In genomic region chr20:53741726-53742028, GRCh38 we compare ENCODE assay signal across 22 cellular contexts.
A peak's percentile ranks its signal among the peaks of the same experiment; 100 is the strongest.
DNase-seq lines count a peak whose midpoint lies in the region; ATAC-seq, FAIRE-seq and TF ChIP-seq lines count a peak whose summit lies in the region.
"Had no signal": no experiment of that assay in that cellular context is flagged by ENCODE, and none has a peak within 500 bp of the region (broad histone marks: within the 10 kb centered on the region; RNA-seq: fewer than 3 reads in every experiment).

No MANE protein-coding gene starts in this region.

- H3K23ac ChIP-seq in H1 (ENCODE audit: insufficient read length) = no peak overlapping the region

- H3K14ac ChIP-seq in H1 (ENCODE audit: insufficient read length) = no peak overlapping the region

- H3K4me3 Mint-ChIP-seq in activated naive CD8-positive, alpha-beta T cell treated with anti-CD3 and anti-CD28 coated beads, Interleukin-2, amount 10 ng/mL, durations not matched to agents 7 days and 5 days = peak overlapping the region; percentile 28
- no peak overlapping the region for H3K4me3 Mint-ChIP-seq in activated naive CD8-positive, alpha-beta T cell treated with anti-CD3 and anti-CD28 coated beads for 36 hours
- H3K4me3 Mint-ChIP-seq: endodermal cell had no signal

- CTCF ChIA-PET in H1 (lab: Charles Lee; ENCODE audit: partially characterized antibody) = interaction anchor here (0.6 to 1.3 kb wide), 5 partner anchors 126 to 200 kb away, joined by 3 read pairs; no protein-coding TSS in a partner anchor

- no peak overlapping the region for H2BK120ac ChIP-seq in H1 (replicated peaks; ENCODE audit: low read depth, low read length)

- H3K27ac Mint-ChIP-seq in activated naive CD8-positive, alpha-beta T cell treated with anti-CD3 and anti-CD28 coated beads, Interleukin-2, amount 10 ng/mL, durations not matched to agents 7 days and 5 days = no peak overlapping the region
- H3K27ac Mint-ChIP-seq in activated naive CD8-positive, alpha-beta T cell treated with anti-CD3 and anti-CD28 coated beads for 36 hours = no peak overlapping the region

- H3K79me2 ChIP-seq in OCI-LY1 (ENCODE audit: insufficient read depth, low read length) (no peaks in the 10 kb centered on the region), H1 (ENCODE audit: control insufficient read depth in 1 of 2, insufficient read depth in 2 of 2, low read length in 2 of 2) (no peaks in the 10 kb centered on the region)

- no peaks in the 10 kb centered on the region for H3K9me3 Mint-ChIP-seq in activated naive CD8-positive, alpha-beta T cell treated with anti-CD3 and anti-CD28 coated beads, Interleukin-2, amount 10 ng/mL, durations not matched to agents 7 days and 5 days
- H3K9me3 Mint-ChIP-seq in activated naive CD8-positive, alpha-beta T cell treated with anti-CD3 and anti-CD28 coated beads for 36 hours = no peaks in the 10 kb centered on the region
- H3K9me3 Mint-ChIP-seq: activated T-helper 1 cell treated with anti-CD3 and anti-CD28 coated beads, Interleukin-12 subunit alpha, Interleukin-12 subunit beta, Interleukin-2, Interleukin-4 antibody, amounts not matched to agents 30 ng/mL and 10 ng/mL and 1 ng/mL, durations not matched to agents 14 hours and 24 hours and 36 hours; endodermal cell had no signal

- no peak for TF ChIP-seq POLR2A in H1 (IDR thresholded peaks at IDR 0.05; ENCODE audit: control extremely low read depth in 1 of 2, low read depth in 2 of 2, low read length in 2 of 2)

- H4K5ac ChIP-seq in H1 (ENCODE audit: insufficient read length, low read depth, low read length) = peak overlapping the region; percentile 35

- H3K4me1 Mint-ChIP-seq in activated naive CD8-positive, alpha-beta T cell treated with anti-CD3 and anti-CD28 coated beads, Interleukin-2, amount 10 ng/mL, durations not matched to agents 7 days and 5 days = peaks cover 38% of the 10 kb centered on the region
- peaks cover 47% of the 10 kb centered on the region for H3K4me1 Mint-ChIP-seq in activated naive CD8-positive, alpha-beta T cell treated with anti-CD3 and anti-CD28 coated beads for 36 hours

- TF ChIP-seq CTCF in OCI-LY1 (IDR thresholded peaks at IDR 0.05; ENCODE audit: low read length) (no peak), H1 (IDR thresholded peaks at IDR 0.05; ENCODE audit: control extremely low read depth in 1 of 3, insufficient read depth in 1 of 3, low read depth in 1 of 3, low read length in 3 of 3) (no peak)

- peaks cover 64% of the 10 kb centered on the region for H3K4me1 ChIP-seq in OCI-LY1 (ENCODE audit: insufficient read depth, low read length, severe bottlenecking)
- peaks cover 23 to 37% (median 33%) of the 10 kb centered on the region in 4 experiments for H3K4me1 ChIP-seq in H1 (replicated peaks in 1 of 4; ENCODE audit: control insufficient read depth in 3 of 4, insufficient read depth in 4 of 4, low read length in 3 of 4)
- peaks cover 3 to 7% of the 10 kb centered on the region in 2 donors for H3K4me1 ChIP-seq in small intestine (ENCODE audit: control insufficient read depth in 2 of 2, insufficient read depth in 1 of 2, low read depth in 1 of 2, low read length in 1 of 2)

- DNase-seq in activated naive CD8-positive, alpha-beta T cell treated with anti-CD3 and anti-CD28 coated beads, Interleukin-2, amount 10 ng/mL, durations not matched to agents 7 days and 5 days = no peak
- DNase-seq in activated naive CD8-positive, alpha-beta T cell treated with anti-CD3 and anti-CD28 coated beads for 36 hours = no peak
- DNase-seq in H1 (ENCODE audit: low read depth in 1 of 2, low spot score in 2 of 2) = no peak
- DNase-seq in kidney tubule cell (ENCODE audit: low spot score) = no peak
- DNase-seq in left cardiac atrium = no peak
- DNase-seq in cardiac septum (ENCODE audit: low spot score) = no peak
- DNase-seq in small intestine = no peak
- DNase-seq: activated CD4-positive, CD25-positive, alpha-beta regulatory T cell treated with anti-CD3 and anti-CD28 coated beads, Interleukin-2, amount 50 U/mL, for 72 hours; body of pancreas; C1 segment of cervical spinal cord; endodermal cell; left ventricle myocardium inferior; NCI-H1694; NCI-H748 treated with DMSO at 0.1 percent for 48 hours; nucleus accumbens; substantia nigra; T1000 had no signal

- H2BK12ac ChIP-seq in H1 (ENCODE audit: low read depth, low read length) = no peak overlapping the region

- no peaks in the 10 kb centered on the region for H3K27me3 Mint-ChIP-seq in activated naive CD8-positive, alpha-beta T cell treated with anti-CD3 and anti-CD28 coated beads, Interleukin-2, amount 10 ng/mL, durations not matched to agents 7 days and 5 days
- no peaks in the 10 kb centered on the region for H3K27me3 Mint-ChIP-seq in activated naive CD8-positive, alpha-beta T cell treated with anti-CD3 and anti-CD28 coated beads for 36 hours
- H3K27me3 Mint-ChIP-seq: activated naive CD8-positive, alpha-beta T cell had no signal

- H2AFZ ChIP-seq in OCI-LY1 (ENCODE audit: low read length) (no peak overlapping the region), H1 (ENCODE audit: low read length) (no peak overlapping the region)

- WGBS in H1 (ENCODE audit: extremely low coverage in 1 of 2, insufficient coverage in 1 of 2, insufficient read length in 1 of 2, insufficient replicate concordance in 2 of 2, low coverage in 1 of 2, low lambda C conversion rate in 2 of 2, missing lambda C conversion rate in 1 of 2), 2 experiments = 91% methylated on average over 3 of the region's 3 CpGs; no CpG with 5 or more reads in 1 of the 2 experiments
- 95 to 99% (median 99%) methylated on average over 3 of the region's 3 CpGs for WGBS in small intestine, 3 donors

- H3K36me3 ChIP-seq in OCI-LY1 (ENCODE audit: insufficient read depth, low read length) (no peaks in the 10 kb centered on the region), H1 (ENCODE audit: control insufficient read depth in 2 of 4, insufficient read depth in 4 of 4, low read length in 3 of 4) (no peaks in the 10 kb centered on the region), small intestine (ENCODE audit: control insufficient read depth in 2 of 2, insufficient read depth in 2 of 2, low read length in 2 of 2) (no peaks in the 10 kb centered on the region)
- H3K36me3 ChIP-seq: left ventricle myocardium inferior had no signal

- H4K8ac ChIP-seq in H1 (ENCODE audit: extremely low read depth, insufficient read depth, low read length) = no peak overlapping the region

- no peak overlapping the region for H2BK20ac ChIP-seq in H1 (ENCODE audit: low read length)

- 0 out of 2 replicates have a peak, but pooled peaks cover 5% of the 10 kb centered on the region for H3F3A ChIP-seq in OCI-LY1 (ENCODE audit: insufficient read depth, low read length)

- H3K36me3 Mint-ChIP-seq in activated naive CD8-positive, alpha-beta T cell treated with anti-CD3 and anti-CD28 coated beads, Interleukin-2, amount 10 ng/mL, durations not matched to agents 7 days and 5 days = no peaks in the 10 kb centered on the region
- no peaks in the 10 kb centered on the region for H3K36me3 Mint-ChIP-seq in activated naive CD8-positive, alpha-beta T cell treated with anti-CD3 and anti-CD28 coated beads for 36 hours
- H3K36me3 Mint-ChIP-seq: activated naive CD8-positive, alpha-beta T cell had no signal

- H2BK15ac ChIP-seq in H1 (ENCODE audit: low read length) = no peak overlapping the region

- no peak overlapping the region for H3K4me3 ChIP-seq in OCI-LY1 (ENCODE audit: low read depth, low read length, poor library complexity, severe bottlenecking)
- H3K4me3 ChIP-seq in H1 (ENCODE audit: extremely low read depth in 1 of 4, insufficient read depth in 2 of 4, low read depth in 3 of 4, low read length in 4 of 4) = no peak overlapping the region
- H3K4me3 ChIP-seq in small intestine (ENCODE audit: low read depth in 1 of 2, low read length in 2 of 2) = no peak overlapping the region
- H3K4me3 ChIP-seq: body of pancreas, left ventricle myocardium inferior had no signal

- H3K23me2 ChIP-seq in H1 (ENCODE audit: low read depth, low read length) = no peaks in the 10 kb centered on the region

- no peak overlapping the region for H3K56ac ChIP-seq in H1 (replicated peaks; ENCODE audit: insufficient read length, low read depth, low read length)

- intact Hi-C loops in left cardiac atrium (cut with DNase I) (no loop called here), cardiac septum (cut with DNase I) (no loop called here)

- no peak for TF ChIP-seq EP300 in H1 (IDR thresholded peaks at IDR 0.05; ENCODE audit: borderline replicate concordance in 1 of 2, low read depth in 2 of 2, low read length in 2 of 2)

- H3K27ac ChIP-seq in OCI-LY1 (ENCODE audit: low read depth, low read length, poor library complexity, severe bottlenecking) (peak overlapping the region; percentile 95), H1 (ENCODE audit: low read depth, low read length) (no peak overlapping the region), small intestine (ENCODE audit: low read depth in 1 of 2, low read length in 1 of 2) (no peak overlapping the region)
- H3K27ac ChIP-seq: KMS-11, left ventricle myocardium inferior had no signal

- no peak overlapping the region for H2AK5ac ChIP-seq in H1 (ENCODE audit: low read depth, low read length)

- POLR2A ChIA-PET in activated naive CD8-positive, alpha-beta T cell treated with anti-CD3 and anti-CD28 coated beads, Interleukin-2, amount 10 ng/mL, durations not matched to agents 7 days and 5 days (lab: Charles Lee) = interaction anchor here (0.7 to 1.1 kb wide), 3 partner anchors 13 to 137 kb away, joined by 3 to 8 read pairs (median 4); no protein-coding TSS in a partner anchor
- POLR2A ChIA-PET in H1 (lab: Charles Lee; ENCODE audit: partially characterized antibody) = interaction anchor here (2.0 kb wide), 1 partner anchor 11 kb away, joined by 6 read pairs; no protein-coding TSS in a partner anchor

- no peak for FAIRE-seq in H1 (lab: Jason Lieb, UNC)
- no peak for FAIRE-seq in small intestine (lab: Jason Lieb, UNC)
- FAIRE-seq: colon had no signal

- H4K91ac ChIP-seq in H1 (replicated peaks; ENCODE audit: insufficient read length, low read length) = peak overlapping the region; percentile 7

- no peak overlapping the region for H3K4ac ChIP-seq in H1 (replicated peaks; ENCODE audit: insufficient read length, low read depth, low read length)

- H3K9ac ChIP-seq in OCI-LY1 (ENCODE audit: low read length) (no peak overlapping the region), H1 (replicated peaks in 1 of 4; ENCODE audit: extremely low read depth in 1 of 4, low read depth in 3 of 4, low read length in 3 of 4) (no peak overlapping the region)
- H3K9ac ChIP-seq: KMS-11 had no signal

- no peak overlapping the region for H2BK5ac ChIP-seq in H1 (ENCODE audit: low read depth, low read length)

- no peak for ATAC-seq in activated naive CD8-positive, alpha-beta T cell treated with anti-CD3 and anti-CD28 coated beads, Interleukin-2, amount 10 ng/mL, durations not matched to agents 7 days and 5 days (ENCODE audit: low read depth)
- ATAC-seq in left cardiac atrium = no peak
- ATAC-seq: body of pancreas had no signal

- H3K18ac ChIP-seq in H1 (ENCODE audit: extremely low read depth, low read length) = no peak overlapping the region

- no peak for TF ChIP-seq RAD21 in H1 (IDR thresholded peaks at IDR 0.05 in 1 of 2, conservative IDR thresholded peaks at IDR 0.05 in 1 of 2; ENCODE audit: low read depth in 2 of 2, low read length in 2 of 2)

- H3K27me3 ChIP-seq in OCI-LY1 (ENCODE audit: insufficient read depth, low read length) = no peaks in the 10 kb centered on the region
- H3K27me3 ChIP-seq in H1 (replicated peaks in 1 of 4; ENCODE audit: control insufficient read depth in 3 of 4, extremely low read depth in 1 of 4, insufficient read depth in 3 of 4, low read length in 3 of 4) = no peaks in the 10 kb centered on the region
- no peaks in the 10 kb centered on the region for H3K27me3 ChIP-seq in small intestine (ENCODE audit: control insufficient read depth in 2 of 2, insufficient read depth in 2 of 2, low read length in 2 of 2)
- H3K27me3 ChIP-seq: body of pancreas had no signal

- H3K9me3 ChIP-seq in OCI-LY1 (ENCODE audit: low read length) (no peaks in the 10 kb centered on the region), H1 (ENCODE audit: insufficient read depth in 2 of 2, low read depth in 1 of 2, low read length in 1 of 2) (no peaks in the 10 kb centered on the region), small intestine (ENCODE audit: control insufficient read depth, low read depth) (no peaks in the 10 kb centered on the region)
- H3K9me3 ChIP-seq: body of pancreas, left ventricle myocardium inferior had no signal

- H3K9me2 ChIP-seq in OCI-LY1 (ENCODE audit: low read depth, low read length) = no peaks in the 10 kb centered on the region

- no peaks in the 10 kb centered on the region for H3K79me1 ChIP-seq in H1 (ENCODE audit: low read depth, low read length)

- H3K4me2 ChIP-seq in OCI-LY1 (ENCODE audit: low read length) = no peak overlapping the region
- H3K4me2 ChIP-seq in H1 (ENCODE audit: insufficient read depth in 1 of 2, low read depth in 2 of 2, low read length in 2 of 2) = no peak overlapping the region
- H3K4me2 ChIP-seq: KMS-11 had no signal

- H4K20me1 ChIP-seq in OCI-LY1 (ENCODE audit: insufficient read depth, low read length) = no peaks in the 10 kb centered on the region
- H4K20me1 ChIP-seq in H1 (replicated peaks in 1 of 2; ENCODE audit: control insufficient read depth in 1 of 2, insufficient read depth in 2 of 2, low read length in 2 of 2) = no peaks in the 10 kb centered on the region
